8 cellular contexts compared by ENCODE assay signal in genomic region chr16:12371497-12371896, GRCh38.
"Had no signal": no experiment of that assay in that cellular context is flagged by ENCODE, and none has a peak within 500 bp of the region (broad histone marks: within the 10 kb centered on the region; RNA-seq: fewer than 3 reads in every experiment).

No MANE protein-coding gene starts in this region.

- H3K27ac Mint-ChIP-seq: IgD-negative memory B cell had no signal

- H3K27me3 Mint-ChIP-seq: IgD-negative memory B cell had no signal

- H3K4me3 ChIP-seq: K562 had no signal

- H3K27ac ChIP-seq: HL-60, KMS-11 had no signal

- ATAC-seq: HepG2, K562 had no signal

- DNase-seq: IMR-90, KBM-7, KG1 had no signal

- H3K9me3 Mint-ChIP-seq: IgD-negative memory B cell had no signal
